18 cellular contexts compared by ENCODE assay signal in genomic region chr7:6646380-6646950, GRCh38.
"Had no signal": no experiment of that assay in that cellular context is flagged by ENCODE, and none has a peak within 500 bp of the region (broad histone marks: within the 10 kb centered on the region; RNA-seq: fewer than 3 reads in every experiment).

No MANE protein-coding gene starts in this region.

- H3K4me3 Mint-ChIP-seq: activated CD4-positive, alpha-beta memory T cell treated with anti-CD3 and anti-CD28 coated beads for 36 hours; stimulated activated naive CD8-positive, alpha-beta T cell treated with anti-CD3 and anti-CD28 coated beads, Interleukin-15, Interleukin-2, amounts not matched to agents 100 ng/mL and 50 ng/mL, for 24 hours had no signal

- H3K27me3 ChIP-seq: body of pancreas, cardiac muscle cell, heart left ventricle, tibial artery had no signal

- H3K27ac Mint-ChIP-seq: activated CD4-positive, alpha-beta memory T cell treated with anti-CD3 and anti-CD28 coated beads for 36 hours; stimulated activated naive CD8-positive, alpha-beta T cell treated with anti-CD3 and anti-CD28 coated beads, Interleukin-15, Interleukin-2, amounts not matched to agents 100 ng/mL and 50 ng/mL, for 24 hours had no signal

- H3K27ac ChIP-seq: body of pancreas, cardiac muscle cell, heart left ventricle, left ventricle myocardium inferior, parathyroid adenoma, tibial artery had no signal

- ATAC-seq: body of pancreas; naive thymus-derived CD8-positive, alpha-beta T cell; right cardiac atrium had no signal

- DNase-seq: activated CD4-positive, alpha-beta memory T cell treated with anti-CD3 and anti-CD28 coated beads for 36 hours; activated CD4-positive, alpha-beta T cell treated with anti-CD3 and anti-CD28 coated beads for 48 hours; activated CD4-positive, CD25-positive, alpha-beta regulatory T cell; activated effector memory CD4-positive, alpha-beta T cell treated with anti-CD3 and anti-CD28 coated beads, Interleukin-2, amount 50 U/mL, for 16 hours; activated naive CD4-positive, alpha-beta T cell treated with anti-CD3 and anti-CD28 coated beads, Interleukin-2, amount 50 U/mL, for 16 hours; anterior cingulate cortex; body of pancreas; left ventricle myocardium inferior; naive thymus-derived CD8-positive, alpha-beta T cell; right cardiac atrium; stimulated activated CD4-positive, alpha-beta T cell treated with anti-CD3 and anti-CD28 coated beads, Interleukin-12 subunit alpha, Interleukin-12 subunit beta, amount 100 ng/mL, for 4 hours; stimulated activated CD4-positive, alpha-beta T cell treated with anti-CD3 and anti-CD28 coated beads, Interleukin-4, amount 100 ng/mL, for 4 hours; substantia nigra had no signal

- H3K4me1 ChIP-seq: body of pancreas, parathyroid adenoma had no signal

- H3K9me3 ChIP-seq: body of pancreas, tibial artery had no signal

- H3K9me3 Mint-ChIP-seq: stimulated activated naive CD8-positive, alpha-beta T cell treated with anti-CD3 and anti-CD28 coated beads, Interleukin-15, Interleukin-2, amounts not matched to agents 100 ng/mL and 50 ng/mL, for 24 hours had no signal

- H3K4me3 ChIP-seq: body of pancreas, cardiac muscle cell, heart left ventricle, left ventricle myocardium inferior, tibial artery had no signal

- H3K27me3 Mint-ChIP-seq: activated CD4-positive, alpha-beta memory T cell treated with anti-CD3 and anti-CD28 coated beads for 36 hours; naive thymus-derived CD8-positive, alpha-beta T cell; stimulated activated naive CD8-positive, alpha-beta T cell treated with anti-CD3 and anti-CD28 coated beads, Interleukin-15, Interleukin-2, amounts not matched to agents 100 ng/mL and 50 ng/mL, for 24 hours had no signal
